In the genomic region with DNA sequence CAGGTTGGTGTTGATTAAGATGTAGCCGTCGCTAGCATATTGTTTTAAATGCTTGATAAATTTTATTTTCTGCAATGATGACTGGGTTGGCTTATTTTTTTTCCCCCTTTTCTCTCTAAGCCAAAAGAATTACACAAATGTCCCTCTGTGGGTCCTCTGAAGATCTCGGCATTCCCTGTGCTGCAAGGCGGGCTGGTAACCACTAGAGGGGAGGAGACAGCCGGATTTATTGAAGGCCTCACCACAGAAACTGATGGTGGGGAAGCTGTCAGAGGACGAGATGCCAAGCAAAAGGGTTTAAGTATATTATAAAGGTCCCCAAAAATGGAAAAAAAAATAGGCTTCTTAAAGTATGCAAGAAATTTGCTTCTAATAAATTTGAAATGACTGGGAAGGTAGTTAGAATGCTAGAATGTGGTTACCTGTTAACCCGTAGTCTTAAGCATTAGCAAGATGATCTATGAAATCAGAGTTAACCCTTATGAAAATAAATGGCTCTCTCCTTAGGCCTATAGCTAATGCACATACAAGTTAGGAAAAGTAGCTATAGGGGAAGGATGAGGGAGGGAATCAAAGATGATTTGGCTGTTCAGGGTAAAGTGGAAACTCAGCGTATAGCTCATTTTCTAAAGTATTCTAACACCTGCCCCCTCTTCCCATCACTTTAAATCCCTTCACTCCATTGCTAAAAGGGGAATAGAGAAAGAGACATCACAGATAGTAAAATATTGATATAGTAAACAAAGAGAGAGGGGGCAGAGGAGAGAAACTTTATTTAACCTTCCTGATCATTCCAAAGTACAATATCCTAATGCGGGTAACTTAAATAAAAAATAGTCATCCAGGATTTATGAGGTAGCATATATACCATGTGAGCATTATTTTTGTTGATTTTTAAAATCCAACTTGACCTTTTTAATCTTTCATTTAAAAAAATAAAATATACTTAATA, we compare ENCODE assay signal across 9 cellular contexts.
A peak's percentile ranks its signal among the peaks of the same experiment; 100 is the strongest.
DNase-seq lines count a peak whose midpoint lies in the region; ATAC-seq and TF ChIP-seq lines count a peak whose summit lies in the region.
"Had no signal": no experiment of that assay in that cellular context is flagged by ENCODE, and none has a peak within 500 bp of the region (broad histone marks: within the 10 kb centered on the region; RNA-seq: fewer than 3 reads in every experiment).

No MANE protein-coding gene starts in this region.

- no peaks in the 10 kb centered on the region for H3K27me3 Mint-ChIP-seq in glutamatergic neuron (ENCODE audit: unreplicated experiment)
- H3K27me3 Mint-ChIP-seq in activated naive CD8-positive, alpha-beta T cell treated with anti-CD3 and anti-CD28 coated beads, Interleukin-2, amount 50 U/mL, for 24 hours = no peaks in the 10 kb centered on the region
- H3K27me3 Mint-ChIP-seq: B cell had no signal

- no peaks in the 10 kb centered on the region for H3K36me3 Mint-ChIP-seq in glutamatergic neuron (ENCODE audit: unreplicated experiment)
- no peaks in the 10 kb centered on the region for H3K36me3 Mint-ChIP-seq in activated naive CD8-positive, alpha-beta T cell treated with anti-CD3 and anti-CD28 coated beads, Interleukin-2, amount 50 U/mL, for 24 hours (ENCODE audit: low read depth)

- peak; percentile 72 for TF ChIP-seq CTCF in glutamatergic neuron (IDR thresholded peaks at IDR 0.05; ENCODE audit: partially characterized antibody, unreplicated experiment)

- no peak overlapping the region for H3K4me3 Mint-ChIP-seq in glutamatergic neuron (ENCODE audit: unreplicated experiment)
- no peak overlapping the region for H3K4me3 Mint-ChIP-seq in activated naive CD8-positive, alpha-beta T cell treated with anti-CD3 and anti-CD28 coated beads, Interleukin-2, amount 50 U/mL, for 24 hours
- H3K4me3 Mint-ChIP-seq: B cell had no signal

- peaks cover 5% of the 10 kb centered on the region for H3K4me1 Mint-ChIP-seq in glutamatergic neuron (ENCODE audit: low read depth, unreplicated experiment)
- no peaks in the 10 kb centered on the region for H3K4me1 Mint-ChIP-seq in activated naive CD8-positive, alpha-beta T cell treated with anti-CD3 and anti-CD28 coated beads, Interleukin-2, amount 50 U/mL, for 24 hours
- H3K4me1 Mint-ChIP-seq: B cell had no signal

- ATAC-seq in HG03139 (IDR thresholded peaks at IDR 0.05; ENCODE audit: unreplicated experiment) = no peak
- no peak for ATAC-seq in activated naive CD8-positive, alpha-beta T cell treated with anti-CD3 and anti-CD28 coated beads, Interleukin-2, amount 50 U/mL, for 24 hours

- H3K27ac Mint-ChIP-seq in glutamatergic neuron (ENCODE audit: unreplicated experiment) = no peak overlapping the region
- H3K27ac Mint-ChIP-seq in activated naive CD8-positive, alpha-beta T cell treated with anti-CD3 and anti-CD28 coated beads, Interleukin-2, amount 50 U/mL, for 24 hours = no peak overlapping the region
- H3K27ac Mint-ChIP-seq: B cell had no signal

- DNase-seq in NCI-H1436 (lab: John Stamatoyannopoulos, UW) (peak; percentile 1), NCI-H1436 treated with DMSO at 0.1 percent for 48 hours (lab: John Stamatoyannopoulos, UW) (no peak), HK-2 (ENCODE audit: unreplicated experiment) (peak; percentile 7), RPMI8226 (peak; percentile 38), glutamatergic neuron (peak; percentile 71), superior temporal gyrus (ENCODE audit: extremely low spot score) (peak; percentile 91)
- no peak for DNase-seq in activated naive CD8-positive, alpha-beta T cell treated with anti-CD3 and anti-CD28 coated beads, Interleukin-2, amount 50 U/mL, for 24 hours

- no peaks in the 10 kb centered on the region for H3K9me3 Mint-ChIP-seq in glutamatergic neuron (ENCODE audit: unreplicated experiment)
- peaks cover 10% of the 10 kb centered on the region for H3K9me3 Mint-ChIP-seq in activated naive CD8-positive, alpha-beta T cell treated with anti-CD3 and anti-CD28 coated beads, Interleukin-2, amount 50 U/mL, for 24 hours

Comparison
In these comparisons a context has a peak if more than half of its experiments do, and no peak if none do; other contexts are left out.
1. DNase-seq: peak in NCI-H1436 (single experiment), HK-2 (single experiment), RPMI8226 (single experiment), glutamatergic neuron (single experiment) and superior temporal gyrus (single experiment); none in NCI-H1436 treated with DMSO at 0.1 percent for 48 hours (single experiment) and activated naive CD8-positive, alpha-beta T cell treated with anti-CD3 and anti-CD28 coated beads, Interleukin-2, amount 50 U/mL, for 24 hours (single experiment).